8 cellular contexts compared by ENCODE assay signal in genomic region chr22:22753526-22754267, GRCh38.
DNase-seq lines count a peak whose midpoint lies in the region; ATAC-seq, FAIRE-seq and TF ChIP-seq lines count a peak whose summit lies in the region.

No MANE protein-coding gene starts in this region.

- H3K27ac ChIP-seq in HEK293 (ENCODE audit: extremely low read depth, low read depth, low read length) = no peak overlapping the region
- no peak overlapping the region for H3K27ac ChIP-seq in small intestine (ENCODE audit: low read depth in 1 of 2, low read length in 1 of 2)

- 11 to 22% (median 21%) methylated on average over 7 of the region's 7 CpGs for WGBS in small intestine, 3 donors

- POLR2A ChIA-PET in HEK293 (lab: Yijun Ruan, JAX) = interaction anchor here (1.1 kb wide), 1 partner anchor 130 kb away, joined by 4 read pairs; no protein-coding TSS in a partner anchor

- DNase-seq in COLO668 (lab: John Stamatoyannopoulos, UW; ENCODE audit: unreplicated experiment) (peak; percentile 84), RCC 7860 (ENCODE audit: low spot score) (peak; percentile 22), globus pallidus (ENCODE audit: low spot score) (peak; percentile 22), small intestine (peak; percentile 79)
- DNase-seq in activated T-helper 1 cell treated with anti-CD3 and anti-CD28 coated beads, Interleukin-2, amount 50 U/mL, for 16 hours (ENCODE audit: low read depth in 1 of 2, low spot score in 1 of 2) = peak; percentile 69 to 70

- H3K9me3 ChIP-seq in HEK293 (ENCODE audit: control insufficient read depth, insufficient read depth, low read depth, low read length) (no peaks in the 10 kb centered on the region), small intestine (ENCODE audit: control insufficient read depth, low read depth) (no peaks in the 10 kb centered on the region)

- peak; percentile 57; the same call in 1 of the 2 replicates for TF ChIP-seq CTCF in HEK293 (tag by site-specific recombination; IDR thresholded peaks at IDR 0.05)

- H3K27me3 ChIP-seq in small intestine (ENCODE audit: control insufficient read depth in 2 of 2, insufficient read depth in 2 of 2, low read length in 2 of 2) = no peaks in the 10 kb centered on the region

- FAIRE-seq in RCC 7860 (lab: Jason Lieb, UNC) = peak; percentile 39
- FAIRE-seq in small intestine (lab: Jason Lieb, UNC) = no peak

- ATAC-seq in HG03565 (IDR thresholded peaks at IDR 0.05; ENCODE audit: unreplicated experiment) (no peak), HG03521 (IDR thresholded peaks at IDR 0.05; ENCODE audit: unreplicated experiment) (no peak)

- no peaks in the 10 kb centered on the region for H3K4me1 ChIP-seq in HEK293 (ENCODE audit: control insufficient read depth, insufficient read depth, low read length)
- H3K4me1 ChIP-seq in small intestine (ENCODE audit: control insufficient read depth in 2 of 2, insufficient read depth in 1 of 2, low read depth in 1 of 2, low read length in 1 of 2) = no peaks in the 10 kb centered on the region

- no peaks in the 10 kb centered on the region for H3K36me3 ChIP-seq in HEK293 (ENCODE audit: control insufficient read depth in 2 of 2, insufficient read depth in 1 of 2, low read length in 2 of 2)
- H3K36me3 ChIP-seq in small intestine (ENCODE audit: control insufficient read depth in 2 of 2, insufficient read depth in 2 of 2, low read length in 2 of 2) = no peaks in the 10 kb centered on the region

- CTCF ChIA-PET in HEK293 (lab: Yijun Ruan, JAX) = interaction anchor here (0.5 to 4.4 kb wide), 66 partner anchors 10 to 540 kb away, joined by 3 to 60 read pairs (median 4); no protein-coding TSS in a partner anchor

- H3K4me3 ChIP-seq in HEK293 (ENCODE audit: low read depth, low read length) (no peak overlapping the region), small intestine (ENCODE audit: low read depth in 1 of 2, low read length in 2 of 2) (no peak overlapping the region)

TF ChIP-seq in HEK293, 187 proteins besides CTCF, POLR2A, EP300 and RAD21:
- peak; percentile 45; the same call in 1 of the 2 replicates for TF ChIP-seq ZNF654 (tag by site-specific recombination; IDR thresholded peaks at IDR 0.05; ENCODE audit: low read depth)
- no peak for TF ChIP-seq ZNF701 (tag by site-specific recombination; IDR thresholded peaks at IDR 0.05)
- peak; percentile 77 for TF ChIP-seq ZNF341 (tag by site-specific recombination; IDR thresholded peaks at IDR 0.05; ENCODE audit: low read depth)
TF ChIP-seq in HEK293: peak in this region for 2.

Comparison
In these comparisons a context has a peak if more than half of its experiments do, and no peak if none do; other contexts are left out.
1. DNase-seq: peak in every context shown above with its lines; median percentile 84 in COLO668; 79 in small intestine; 70 in activated T-helper 1 cell treated with anti-CD3 and anti-CD28 coated beads, Interleukin-2, amount 50 U/mL, for 16 hours; 22 in RCC 7860; 22 in globus pallidus.